24 cellular contexts compared by ENCODE assay signal in genomic region chr3:57717491-57717890, GRCh38.
"Had no signal": no experiment of that assay in that cellular context is flagged by ENCODE, and none has a peak within 500 bp of the region (broad histone marks: within the 10 kb centered on the region; RNA-seq: fewer than 3 reads in every experiment).

No MANE protein-coding gene starts in this region.

- H3K36me3 ChIP-seq: neutrophil, pancreas, prostate gland, right lobe of liver, sigmoid colon, stomach, thoracic aorta, thyroid gland, tibial nerve, upper lobe of left lung, vagina had no signal

- DNase-seq: naive thymus-derived CD8-positive, alpha-beta T cell; nephron progenitor cell; nucleus accumbens; pancreas; right cardiac atrium; right lobe of liver; sigmoid colon; small intestine; stimulated activated CD4-positive, alpha-beta T cell treated with anti-CD3 and anti-CD28 coated beads, Interleukin-15, amount 100 ng/mL, for 24 hours; stimulated activated CD4-positive, alpha-beta T cell treated with anti-CD3 and anti-CD28 coated beads, Interleukin-2, amount 100 ng/mL, for 24 hours; stimulated activated CD4-positive, alpha-beta T cell treated with anti-CD3 and anti-CD28 coated beads, Interleukin-2, amount 100 ng/mL, for 48 hours; stimulated activated CD4-positive, alpha-beta T cell treated with anti-CD3 and anti-CD28 coated beads, Interleukin-4, amount 100 ng/mL, for 24 hours; stimulated activated naive B cell treated with anti-CD40 and anti-IgM and Interleukin-4, amounts not matched to agents 10 μg/mL and 1 μg/mL and 100 μg/mL, for 72 hours; stimulated activated naive CD4-positive, alpha-beta T cell treated with Interleukin-2 at 50 U/mL for 16 hours; stomach; thyroid gland; trophoblast cell; upper lobe of left lung had no signal

- FAIRE-seq: pancreas, small intestine, urothelium cell line had no signal

- H3K27me3 ChIP-seq: neutrophil, pancreas, right lobe of liver, sigmoid colon, stomach, thyroid gland, tibial nerve, upper lobe of left lung, vagina had no signal

- H3K4me3 ChIP-seq: pancreas, prostate gland, right lobe of liver, sigmoid colon, stomach, thoracic aorta, thyroid gland, tibial nerve, upper lobe of left lung, vagina had no signal

- H3K4me1 ChIP-seq: pancreas, prostate gland, right lobe of liver, sigmoid colon, stomach, thyroid gland, tibial nerve, upper lobe of left lung, vagina had no signal

- H3K27ac ChIP-seq: neutrophil, pancreas, prostate gland, right lobe of liver, sigmoid colon, stomach, thoracic aorta, thyroid gland, tibial nerve, upper lobe of left lung, vagina had no signal

- H3K9me3 ChIP-seq: neutrophil, pancreas, prostate gland, right lobe of liver, sigmoid colon, stomach, thoracic aorta, thyroid gland, tibial nerve, upper lobe of left lung, vagina had no signal
